ENCODE assay signal across 14 cellular contexts in the genomic region with DNA sequence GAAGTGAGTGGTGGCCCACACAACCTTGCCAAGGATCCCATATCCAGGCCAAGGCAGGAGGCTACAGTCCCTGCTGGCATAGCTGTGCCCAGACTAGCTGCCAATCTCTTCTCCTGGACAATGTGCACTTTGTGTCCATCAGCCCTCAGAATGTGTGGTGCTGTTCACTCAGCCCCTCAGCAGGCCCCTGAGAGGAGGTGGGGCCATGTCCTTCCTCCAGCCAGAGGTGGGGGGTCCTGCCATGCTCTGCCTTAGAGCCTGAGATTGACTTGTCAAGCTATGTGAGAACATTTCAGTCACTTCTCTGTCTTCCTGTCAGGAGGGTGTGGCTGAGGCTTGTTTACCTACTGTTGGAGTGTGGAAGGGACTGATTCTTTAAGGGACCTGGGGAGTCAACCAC. TPM values are rescaled to one million over a fixed set of nuclear protein-coding genes. Genes with fewer than 3 reads are reported as not detected.
DNase-seq lines count a peak whose midpoint lies in the region; ATAC-seq and TF ChIP-seq lines count a peak whose summit lies in the region.
"Had no signal": no experiment of that assay in that cellular context is flagged by ENCODE, and none has a peak within 500 bp of the region (broad histone marks: within the 10 kb centered on the region; RNA-seq: fewer than 3 reads in every experiment).

No MANE protein-coding gene starts in this region.

- H3K4me1 ChIP-seq in right atrium auricular region (no peaks in the 10 kb centered on the region), lung (ENCODE audit: control insufficient read depth in 2 of 2, insufficient read depth in 2 of 2, low read length in 2 of 2) (peaks cover 0 to 7% of the 10 kb centered on the region in 2 donors), upper lobe of left lung (peaks cover 0 to 19% (median 16%) of the 10 kb centered on the region in 4 donors), gastroesophageal sphincter (no peaks in the 10 kb centered on the region)

- H3K27ac Mint-ChIP-seq in activated CD8-positive, alpha-beta T cell treated with anti-CD3 and anti-CD28 coated beads, Interleukin-2, amount 10 ng/mL, durations not matched to agents 7 days and 5 days, result peak overlapping the region; percentile 53
- H3K27ac Mint-ChIP-seq in nephron progenitor cell, result no peak overlapping the region
- H3K27ac Mint-ChIP-seq: type B pancreatic cell had no signal

- CTCF ChIA-PET in activated CD8-positive, alpha-beta T cell treated with anti-CD3 and anti-CD28 coated beads, Interleukin-2, amount 10 ng/mL, durations not matched to agents 7 days and 5 days (lab: Charles Lee), result interaction anchor here (1.4 to 4.0 kb wide), 6 partner anchors 10 to 329 kb away, joined by 3 to 22 read pairs (median 4); no protein-coding TSS in a partner anchor

- TF ChIP-seq POLR2A in upper lobe of left lung (IDR thresholded peaks at IDR 0.05) (peak in 1 of 4 donors; percentile 46), gastroesophageal sphincter (IDR thresholded peaks at IDR 0.05) (no peak)

- H3K4me3 Mint-ChIP-seq in activated CD8-positive, alpha-beta T cell treated with anti-CD3 and anti-CD28 coated beads, Interleukin-2, amount 10 ng/mL, durations not matched to agents 7 days and 5 days, result peak overlapping the region; percentile 54
- no peak overlapping the region for H3K4me3 Mint-ChIP-seq in nephron progenitor cell

- TF ChIP-seq EP300 in upper lobe of left lung (IDR thresholded peaks at IDR 0.05) (no peak), gastroesophageal sphincter (IDR thresholded peaks at IDR 0.05) (no peak)

- ATAC-seq in activated CD8-positive, alpha-beta T cell treated with anti-CD3 and anti-CD28 coated beads, Interleukin-2, amount 10 ng/mL, durations not matched to agents 7 days and 5 days, result no peak
- no peak for ATAC-seq in lung (ENCODE audit: insufficient read depth, low FRiP score)
- peak in 1 of 2 donors; percentile 51 for ATAC-seq in upper lobe of left lung (ENCODE audit: low FRiP score in 2 of 2)
- ATAC-seq in gastroesophageal sphincter, result no peak
- no peak for ATAC-seq in HG02610 (IDR thresholded peaks at IDR 0.05; ENCODE audit: unreplicated experiment)

- peaks cover 54% of the 10 kb centered on the region for H3K4me1 Mint-ChIP-seq in activated CD8-positive, alpha-beta T cell treated with anti-CD3 and anti-CD28 coated beads, Interleukin-2, amount 10 ng/mL, durations not matched to agents 7 days and 5 days (ENCODE audit: low read depth)
- H3K4me1 Mint-ChIP-seq in nephron progenitor cell, result peaks cover 21% of the 10 kb centered on the region

- TF ChIP-seq CTCF in right atrium auricular region (IDR thresholded peaks at IDR 0.05) (no peak), lung (IDR thresholded peaks at IDR 0.05; ENCODE audit: control extremely low read depth, extremely low read depth) (no peak), upper lobe of left lung (IDR thresholded peaks at IDR 0.05) (no peak), gastroesophageal sphincter (IDR thresholded peaks at IDR 0.05) (no peak), nephron progenitor cell (IDR thresholded peaks at IDR 0.05) (no peak)

- no peaks in the 10 kb centered on the region for H3K27me3 Mint-ChIP-seq in activated CD8-positive, alpha-beta T cell treated with anti-CD3 and anti-CD28 coated beads, Interleukin-2, amount 10 ng/mL, durations not matched to agents 7 days and 5 days (ENCODE audit: low read depth)
- H3K27me3 Mint-ChIP-seq in nephron progenitor cell (ENCODE audit: low read depth, poor library complexity), result peaks cover 3% of the 10 kb centered on the region
- H3K27me3 Mint-ChIP-seq: type B pancreatic cell had no signal

- H3K9me3 Mint-ChIP-seq in activated CD8-positive, alpha-beta T cell treated with anti-CD3 and anti-CD28 coated beads, Interleukin-2, amount 10 ng/mL, durations not matched to agents 7 days and 5 days (ENCODE audit: insufficient read depth), result no peaks in the 10 kb centered on the region
- H3K9me3 Mint-ChIP-seq in nephron progenitor cell, result no peaks in the 10 kb centered on the region
- H3K9me3 Mint-ChIP-seq: type B pancreatic cell had no signal

- intact Hi-C loops in cardiac septum (cut with DNase I), result no loop called here

- H3K27me3 ChIP-seq in right atrium auricular region (no peaks in the 10 kb centered on the region), lung (ENCODE audit: control insufficient read depth, insufficient read depth) (no peaks in the 10 kb centered on the region), upper lobe of left lung (no peaks in the 10 kb centered on the region), gastroesophageal sphincter (no peaks in the 10 kb centered on the region)

- DNase-seq in right atrium auricular region (ENCODE audit: low spot score) (no peak), cardiac septum (ENCODE audit: low spot score) (no peak), lung (ENCODE audit: low spot score) (no peak), upper lobe of left lung (peak in 1 of 2 donors; percentile 48), nephron progenitor cell (no peak)
- DNase-seq in activated CD8-positive, alpha-beta T cell treated with anti-CD3 and anti-CD28 coated beads, Interleukin-2, amount 10 ng/mL, durations not matched to agents 7 days and 5 days, result no peak
- DNase-seq: activated gamma-delta T cell treated with Interleukin-2 at 50 U/mL for 16 hours, AML-193, cortex of kidney, NCI-H187 treated with DMSO at 0.1 percent for 48 hours, occipital lobe had no signal

- H3K4me3 ChIP-seq in right atrium auricular region, result peak overlapping the region in 1 of 2 donors; percentile 22
- peak overlapping the region; percentile 22 for H3K4me3 ChIP-seq in lung
- peak overlapping the region in 3 of 4 donors; percentile 28 to 44 (median 38) for H3K4me3 ChIP-seq in upper lobe of left lung
- H3K4me3 ChIP-seq in gastroesophageal sphincter, result peak overlapping the region in 1 of 2 donors; percentile 16

- peaks cover 6% of the 10 kb centered on the region for H3K36me3 Mint-ChIP-seq in activated CD8-positive, alpha-beta T cell treated with anti-CD3 and anti-CD28 coated beads, Interleukin-2, amount 10 ng/mL, durations not matched to agents 7 days and 5 days (ENCODE audit: low read depth)
- H3K36me3 Mint-ChIP-seq in nephron progenitor cell (ENCODE audit: low read depth), result no peaks in the 10 kb centered on the region
- H3K36me3 Mint-ChIP-seq: type B pancreatic cell had no signal

- H3K27ac ChIP-seq in right atrium auricular region (peak overlapping the region; percentile 1 to 29), lung (ENCODE audit: low read depth in 1 of 2, low read length in 1 of 2) (peak overlapping the region in 1 of 2 donors; percentile 68), upper lobe of left lung (peak overlapping the region; percentile 77 to 88 (median 87)), gastroesophageal sphincter (peak overlapping the region in 1 of 4 donors; percentile 25)

- no peaks in the 10 kb centered on the region for H3K36me3 ChIP-seq in right atrium auricular region
- no peaks in the 10 kb centered on the region for H3K36me3 ChIP-seq in lung (ENCODE audit: control insufficient read depth in 2 of 2, insufficient read depth in 2 of 2, low read length in 2 of 2)
- H3K36me3 ChIP-seq in upper lobe of left lung, result no peaks in the 10 kb centered on the region
- H3K36me3 ChIP-seq in gastroesophageal sphincter, result no peaks in the 10 kb centered on the region

- H3K9me3 ChIP-seq in right atrium auricular region (no peaks in the 10 kb centered on the region), lung (ENCODE audit: control insufficient read depth in 2 of 2, insufficient read depth in 1 of 2, low read length in 1 of 2) (peaks cover 0 to 2% of the 10 kb centered on the region in 2 donors), upper lobe of left lung (no peaks in the 10 kb centered on the region), gastroesophageal sphincter (no peaks in the 10 kb centered on the region)

- POLR2A ChIA-PET in activated CD8-positive, alpha-beta T cell treated with anti-CD3 and anti-CD28 coated beads, Interleukin-2, amount 10 ng/mL, durations not matched to agents 7 days and 5 days (lab: Charles Lee), result interaction anchor here (1.3 to 3.2 kb wide), 2 partner anchors 12 to 45 kb away, joined by 3 to 12 read pairs; no protein-coding TSS in a partner anchor

RNA-seq across cellular contexts. Expression of a gene that starts 1.4 kb away (rescaled TPM):
- total RNA-seq in right atrium auricular region (10 to 100 TPM in 1 of 2 donors, 1 to 10 TPM in 1; 3.2 to 10.7 TPM), cardiac septum (4.5 TPM), lung (10 to 100 TPM; 38.7 to 99.0 TPM), upper lobe of left lung (100 to 1,000 TPM in 4 of 6 donors, 10 to 100 TPM in 2; 68.5 to 202 (median 143) TPM), gastroesophageal sphincter (10 to 100 TPM in 2 of 4 donors, 1 to 10 TPM in 2; 3.7 to 22.0 (median 13.8) TPM)
- total RNA-seq in activated CD8-positive, alpha-beta T cell treated with anti-CD3 and anti-CD28 coated beads, Interleukin-2, amount 10 ng/mL, durations not matched to agents 7 days and 5 days, result 10 to 100 TPM in 1 of 2 experiments, 1 to 10 TPM in 1; 9.2 to 10.3 TPM
- polyA plus RNA-seq in lung, result 100 to 1,000 TPM in 1 of 2 donors, 10 to 100 TPM in 1; 49.6 to 193 TPM

RNA-seq across cellular contexts. Expression of a gene that starts 46.8 kb away (rescaled TPM):
- 10 to 100 TPM; 39.2 to 47.0 TPM for total RNA-seq in right atrium auricular region
- 49.8 TPM for total RNA-seq in cardiac septum
- total RNA-seq in activated CD8-positive, alpha-beta T cell treated with anti-CD3 and anti-CD28 coated beads, Interleukin-2, amount 10 ng/mL, durations not matched to agents 7 days and 5 days, result 100 to 1,000 TPM; 271 to 274 TPM
- 100 to 1,000 TPM; 166 to 211 TPM for total RNA-seq in lung
- 100 to 1,000 TPM; 165 to 266 TPM for polyA plus RNA-seq in lung
- total RNA-seq in upper lobe of left lung, result 100 to 1,000 TPM in 4 of 6 donors, 10 to 100 TPM in 2; 28.3 to 193 (median 109) TPM
- total RNA-seq in gastroesophageal sphincter, result 100 to 1,000 TPM in 2 of 4 donors, 10 to 100 TPM in 2; 66.8 to 154 (median 87.5) TPM
